ENCODE assay signal across 11 cellular contexts in genomic region chr4:101238706-101239105, GRCh38.
A peak's percentile ranks its signal among the peaks of the same experiment; 100 is the strongest.
DNase-seq lines count a peak whose midpoint lies in the region; ATAC-seq lines count a peak whose summit lies in the region.
"Had no signal": no experiment of that assay in that cellular context is flagged by ENCODE, and none has a peak within 500 bp of the region (broad histone marks: within the 10 kb centered on the region; RNA-seq: fewer than 3 reads in every experiment).

No MANE protein-coding gene starts in this region.

- H3K27me3 ChIP-seq in subcutaneous abdominal adipose tissue (ENCODE audit: control insufficient read depth in 5 of 5, insufficient read depth in 4 of 5, low read length in 5 of 5) = no peaks in the 10 kb centered on the region
- H3K27me3 ChIP-seq: upper lobe of right lung had no signal

- no peaks in the 10 kb centered on the region for H3K9me3 Mint-ChIP-seq in immature natural killer cell
- H3K9me3 Mint-ChIP-seq: central memory CD8-positive, alpha-beta T cell had no signal

- H3K9ac ChIP-seq in subcutaneous abdominal adipose tissue (ENCODE audit: low read length in 5 of 5) = no peak overlapping the region

- intact Hi-C loops in Right ventricle myocardium superior (cut with DNase I) = no loop called here
- intact Hi-C loops in cardiac septum (cut with DNase I) = no loop called here

- H3K36me3 Mint-ChIP-seq in T-helper 17 cell (ENCODE audit: low read depth) = no peaks in the 10 kb centered on the region
- no peaks in the 10 kb centered on the region for H3K36me3 Mint-ChIP-seq in immature natural killer cell

- H3K4me1 ChIP-seq in subcutaneous abdominal adipose tissue (ENCODE audit: control insufficient read depth in 5 of 5, insufficient read depth in 5 of 5, low read length in 5 of 5) = peaks cover 0 to 12% (median 9%) of the 10 kb centered on the region in 5 donors

- H3K4me1 Mint-ChIP-seq in T-helper 17 cell (peaks cover 24% of the 10 kb centered on the region), immature natural killer cell (peaks cover 47 to 84% of the 10 kb centered on the region in 2 donors)

- H3K27ac ChIP-seq in subcutaneous abdominal adipose tissue (ENCODE audit: low read depth, low read length) = peak overlapping the region; percentile 43
- H3K27ac ChIP-seq: upper lobe of right lung had no signal

- no peaks in the 10 kb centered on the region for H3K36me3 ChIP-seq in subcutaneous abdominal adipose tissue (ENCODE audit: control insufficient read depth in 5 of 5, insufficient read depth in 5 of 5, low read length in 5 of 5)
- H3K36me3 ChIP-seq: upper lobe of right lung had no signal

- H3K27me3 Mint-ChIP-seq in T-helper 17 cell = no peaks in the 10 kb centered on the region
- H3K27me3 Mint-ChIP-seq in immature natural killer cell (ENCODE audit: low read depth in 3 of 3) = no peaks in the 10 kb centered on the region
- H3K27me3 Mint-ChIP-seq: central memory CD8-positive, alpha-beta T cell had no signal

- DNase-seq in Right ventricle myocardium superior (no peak), cardiac septum (ENCODE audit: low spot score) (no peak), T-helper 17 cell (no peak), fibroblast of the conjunctiva (ENCODE audit: low read depth) (peak; percentile 28), immature natural killer cell (no peak), NCI-H510A treated with DMSO at 0.1 percent for 48 hours (lab: John Stamatoyannopoulos, UW) (no peak), putamen (ENCODE audit: low spot score) (no peak)
- DNase-seq: NCI-H187 treated with DMSO at 0.1 percent for 48 hours, upper lobe of right lung had no signal

- H3K9me3 ChIP-seq in T-helper 17 cell (ENCODE audit: control insufficient read depth, low read length, poor library complexity, severe bottlenecking) (peaks cover 2% of the 10 kb centered on the region), subcutaneous abdominal adipose tissue (ENCODE audit: control insufficient read depth in 5 of 5, low read length in 5 of 5) (no peaks in the 10 kb centered on the region)
- H3K9me3 ChIP-seq: upper lobe of right lung had no signal

- ATAC-seq in Right ventricle myocardium superior (ENCODE audit: poor library complexity) (peak; percentile 36), T-helper 17 cell (no peak)
- ATAC-seq: upper lobe of right lung had no signal

- H3K4me3 ChIP-seq in subcutaneous abdominal adipose tissue (ENCODE audit: low read depth in 1 of 5, low read length in 5 of 5) = no peak overlapping the region
- H3K4me3 ChIP-seq: upper lobe of right lung had no signal

- H3K27ac Mint-ChIP-seq in T-helper 17 cell (peak overlapping the region; percentile 21), immature natural killer cell (peak overlapping the region in 2 of 6 donors; percentile 6 to 14)

- H3K4me3 Mint-ChIP-seq in T-helper 17 cell = no peak overlapping the region
- no peak overlapping the region for H3K4me3 Mint-ChIP-seq in immature natural killer cell
- H3K4me3 Mint-ChIP-seq: central memory CD8-positive, alpha-beta T cell had no signal
